In genomic region chr7:134368851-134369533, GRCh38 we compare ENCODE assay signal across 10 cellular contexts. TPM values are rescaled to one million over a fixed set of nuclear protein-coding genes. Genes with fewer than 3 reads are reported as not detected.
A peak's percentile ranks its signal among the peaks of the same experiment; 100 is the strongest.
DNase-seq lines count a peak whose midpoint lies in the region; ATAC-seq, FAIRE-seq and TF ChIP-seq lines count a peak whose summit lies in the region.
"Had no signal": no experiment of that assay in that cellular context is flagged by ENCODE, and none has a peak within 500 bp of the region (broad histone marks: within the 10 kb centered on the region; RNA-seq: fewer than 3 reads in every experiment).

No MANE protein-coding gene starts in this region.

- in situ Hi-C loops in K562 (cut with MboI) (no loop called here), HAP-1 (cut with MboI; ENCODE audit: low sequenced_read_pairs) (no loop called here)

- DNase-seq in A549 (ENCODE audit: low read depth in 1 of 2, low spot score in 1 of 2) = peak; percentile 81 to 97
- peak; percentile 28 for DNase-seq in HS-5 (ENCODE audit: low read depth)
- DNase-seq in K562 (ENCODE audit: extremely low read depth in 1 of 4, low spot score in 3 of 4) = no peak
- DNase-seq in left lung = no peak
- no peak for DNase-seq in HAP-1 (ENCODE audit: low spot score in 2 of 2)
- DNase-seq in activated effector memory CD4-positive, alpha-beta T cell treated with anti-CD3 and anti-CD28 coated beads, Interleukin-2, amount 50 U/mL, for 16 hours = no peak
- DNase-seq in C1 segment of cervical spinal cord (lab: John Stamatoyannopoulos, UW) = no peak
- DNase-seq: OCI-M1 had no signal

- ATAC-seq in A549 (peak; percentile 45 to 81), K562 (no peak), left lung (peak; percentile 81), HG03139 (IDR thresholded peaks at IDR 0.05; ENCODE audit: unreplicated experiment) (no peak)

- peak; percentile 84 for FAIRE-seq in A549 (lab: Jason Lieb, UNC)
- no peak for FAIRE-seq in K562 (lab: Jason Lieb, UNC)

- H3K4me1 ChIP-seq in A549 (peaks cover 62% of the 10 kb centered on the region), K562 (replicated peaks in 1 of 2; ENCODE audit: control insufficient read depth in 2 of 2, insufficient read depth in 2 of 2, low read length in 2 of 2) (0 out of 5 replicates have a peak, but pooled peaks cover 0 to 8% of the 10 kb centered on the region in 2 experiments), left lung (peaks cover 7 to 14% of the 10 kb centered on the region in 2 donors), HAP-1 (no peaks in the 10 kb centered on the region)

- peak overlapping the region; percentile 69 for H3K4me2 ChIP-seq in A549
- no peak overlapping the region for H3K4me2 ChIP-seq in K562 (ENCODE audit: insufficient read depth, low read length)

- no peak overlapping the region for H2AFZ ChIP-seq in K562 (ENCODE audit: low read depth, low read length)

- TF ChIP-seq EP300 in A549 (IDR thresholded peaks at IDR 0.05) = peak; percentile 96 to 97
- TF ChIP-seq EP300 in K562 (IDR thresholded peaks at IDR 0.05; ENCODE audit: low read length) = no peak

- no peak for TF ChIP-seq CTCF in A549 (IDR thresholded peaks at IDR 0.05)
- TF ChIP-seq CTCF in K562 (IDR thresholded peaks at IDR 0.05 in 2 of 3, conservative IDR thresholded peaks at IDR 0.05 in 1 of 3; ENCODE audit: insufficient read depth in 2 of 3, low read depth in 1 of 3, low read length in 3 of 3) = no peak
- no peak for TF ChIP-seq CTCF in left lung (IDR thresholded peaks at IDR 0.05)

- H3K27me3 ChIP-seq in K562 (ENCODE audit: control insufficient read depth in 2 of 2, insufficient read depth in 2 of 2, low read length in 2 of 2) = peaks cover 25 to 28% of the 10 kb centered on the region in 2 experiments
- H3K27me3 ChIP-seq in left lung = no peaks in the 10 kb centered on the region
- H3K27me3 ChIP-seq in HAP-1 (ENCODE audit: low read depth) = peaks cover 5% of the 10 kb centered on the region
- H3K27me3 ChIP-seq: tibial nerve had no signal

- TF ChIP-seq POLR2A in A549 (IDR thresholded peaks at IDR 0.05; ENCODE audit: low read length) (no peak), K562 (conservative IDR thresholded peaks at IDR 0.05) (no peak)

- no peaks in the 10 kb centered on the region for H4K20me1 ChIP-seq in K562 (replicated peaks; ENCODE audit: control insufficient read depth, insufficient read depth, low read length)

- intact Hi-C loops in K562 (cut with micrococcal nuclease) (no loop called here), left lung (cut with DNase I) (no loop called here)

- peak in 1 of 2 experiments; percentile 69; a peak in 4 of 5 replicates for TF ChIP-seq RAD21 in A549 (conservative IDR thresholded peaks at IDR 0.05 in 1 of 2, IDR thresholded peaks at IDR 0.05 in 1 of 2)
- TF ChIP-seq RAD21 in K562 (CRISPR knock-in tag; conservative IDR thresholded peaks at IDR 0.05 in 1 of 2, IDR thresholded peaks at IDR 0.05 in 1 of 2) = no peak

- no peaks in the 10 kb centered on the region for H3K36me3 ChIP-seq in K562 (ENCODE audit: control insufficient read depth, insufficient read depth, low read length)
- H3K36me3 ChIP-seq in left lung = no peaks in the 10 kb centered on the region
- no peaks in the 10 kb centered on the region for H3K36me3 ChIP-seq in HAP-1 (replicated peaks)
- H3K36me3 ChIP-seq: tibial nerve had no signal

- POLR2A ChIA-PET in A549 (lab: Yijun Ruan, JAX) = interaction anchor here (0.7 to 2.2 kb wide), 6 partner anchors 14 to 159 kb away, joined by 3 to 7 read pairs (median 4); partner anchors contain the start of genes AKR1B10 and SLC35B4
- POLR2A ChIA-PET in K562 (lab: Yijun Ruan, JAX) = interaction anchor here (0.6 to 1.0 kb wide), 2 partner anchors 19 to 156 kb away, joined by 3 to 4 read pairs; no protein-coding TSS in a partner anchor

- H3K4me3 ChIP-seq in A549 (no peak overlapping the region), K562 (no peak overlapping the region), left lung (no peak overlapping the region), HAP-1 (no peak overlapping the region)
- H3K4me3 ChIP-seq: tibial nerve had no signal

- H3K9me3 ChIP-seq in A549 (no peaks in the 10 kb centered on the region), K562 (replicated peaks; ENCODE audit: control insufficient read depth, insufficient read depth, low read depth, low read length) (no peaks in the 10 kb centered on the region), left lung (no peaks in the 10 kb centered on the region), HAP-1 (no peaks in the 10 kb centered on the region)
- H3K9me3 ChIP-seq: tibial nerve had no signal

- H3K27ac ChIP-seq in A549 = peak overlapping the region; percentile 89 to 90
- no peak overlapping the region; the same call in 2 of the 3 replicates for H3K27ac ChIP-seq in K562 (ENCODE audit: extremely low read depth, low read depth, low read length)
- H3K27ac ChIP-seq in left lung = peak overlapping the region; percentile 10 to 67

- H3K79me2 ChIP-seq in K562 (ENCODE audit: control insufficient read depth, insufficient read depth, low read length) = no peaks in the 10 kb centered on the region

- CTCF ChIA-PET in A549 (lab: Yijun Ruan, JAX) = interaction anchor here (0.7 to 14.1 kb wide), 16 partner anchors 8 to 228 kb away, joined by 3 to 140 read pairs (median 4); partner anchors contain the start of gene SLC35B4
- CTCF ChIA-PET in K562 (lab: Yijun Ruan, JAX; ENCODE audit: low intra/inter-chr PET ratio) = no interaction called here

- H3K9me1 ChIP-seq in K562 (ENCODE audit: control insufficient read depth, insufficient read depth, low read length) = no peaks in the 10 kb centered on the region

- no peak overlapping the region for H3K9ac ChIP-seq in K562 (ENCODE audit: insufficient read depth in 1 of 2, low read depth in 2 of 2, low read length in 2 of 2)

- no TSS peak for BruUV-seq in K562 (replicated peaks; lab: Mats Ljungman, UMichigan)

- WGBS in A549 (ENCODE audit: missing lambda C conversion rate) = 3% methylated on average over 2 of the region's 2 CpGs
- WGBS in K562 (ENCODE audit: insufficient coverage, low coverage, missing lambda C conversion rate) = 0% methylated on average over 2 of the region's 2 CpGs

TF ChIP-seq in A549, 52 proteins besides CTCF, POLR2A, EP300 and RAD21 (continues in another document):
- TF ChIP-seq FOSL2 (IDR thresholded peaks at IDR 0.05) (peak; percentile 98), FOSL2 (CRISPR knock-in tag; IDR thresholded peaks at IDR 0.05) (peak; percentile 98), HOXB13 (CRISPR knock-in tag; IDR thresholded peaks at IDR 0.05; ENCODE audit: low read depth) (no peak), EHMT2 (IDR thresholded peaks at IDR 0.05; ENCODE audit: low read depth) (no peak), TFCP2L1 (CRISPR knock-in tag; IDR thresholded peaks at IDR 0.05) (no peak), RFX5 (IDR thresholded peaks at IDR 0.05) (no peak), ZFP36 (IDR thresholded peaks at IDR 0.05; ENCODE audit: borderline replicate concordance, partially characterized antibody) (peak; percentile 77), CHD2 (IDR thresholded peaks at IDR 0.05; ENCODE audit: low read length, partially characterized antibody) (no peak), HES2 (IDR thresholded peaks at IDR 0.05) (peak; percentile 92; the same call in 1 of the 2 replicates), KDM5A (IDR thresholded peaks at IDR 0.05) (no peak)

TF ChIP-seq in K562, 482 proteins besides CTCF, POLR2A, EP300 and RAD21:
- peak; percentile 17; the same call in 1 of the 2 replicates for TF ChIP-seq MAFG (tag; conservative IDR thresholded peaks at IDR 0.05)
- no peak for TF ChIP-seq CEBPG (CRISPR knock-in tag; IDR thresholded peaks at IDR 0.05)
- 0 out of 4 replicates have a peak, but pooled peaks of 1 of the 2 experiments have one; percentile 31 for TF ChIP-seq CEBPG (tag; conservative IDR thresholded peaks at IDR 0.05 in 1 of 2, IDR thresholded peaks at IDR 0.05 in 1 of 2)
- TF ChIP-seq ZNF586 (CRISPR knock-in tag; conservative IDR thresholded peaks at IDR 0.05) = no peak
TF ChIP-seq in K562: peak in this region for 2.

RNA-seq across cellular contexts. Expression of gene SLC35B4, which starts 52.3 kb away (rescaled TPM):
- 73.0 and 83.9 TPM in 2 replicates for polyA plus RNA-seq in A549 (2011; rRNA removed)
- 22.5 and 28.4 TPM in 2 replicates for polyA plus RNA-seq in A549 (2012; cell fraction: cytosol; rRNA removed)
- 25.8 and 35.9 TPM in 2 replicates for polyA plus RNA-seq in A549 (2012; cell fraction: nucleus; rRNA removed)
- 29.1 to 36.0 TPM (median 32.8 TPM) in 3 replicates for polyA plus RNA-seq in A549 (2017; fragmentation: RNase III; extraction: RNeasy Plus Mini Kit Qiagen cat#74134 plus additional on column Dnase treatment)
- 112 and 123 TPM in 2 replicates for polyA minus RNA-seq in A549 (2011; rRNA and poly(A)+ RNA removed)
- 36.2 and 46.3 TPM in 2 replicates for total RNA-seq in K562 (2011; cell fraction: chromatin; rRNA removed; ENCODE audit: low replicate concordance)
- 20.3 and 25.4 TPM in 2 replicates for total RNA-seq in K562 (2011; cell fraction: nucleolus; rRNA removed)
- total RNA-seq in K562 (2011; cell fraction: nucleoplasm; rRNA removed) = 36.7 and 64.9 TPM in 2 replicates
- total RNA-seq in K562 (2014; rRNA removed) = 12.1 and 20.9 TPM in 2 replicates
- 17.6 and 20.0 TPM in 2 replicates for total RNA-seq in K562 (2014; rRNA removed; fragmentation: Illumina TruSeq; extraction: Trizol)
- total RNA-seq in K562 (2015; rRNA removed; fragmentation: Illumina TruSeq; extraction: Trizol) = 21.2 and 22.4 TPM in 2 replicates
- 28.0 and 28.2 TPM in 2 replicates for total RNA-seq in K562 (2021)
- 29.9 and 34.9 TPM in 2 replicates for polyA plus RNA-seq in K562 (2011; rRNA removed)
- 22.9 and 25.7 TPM in 2 replicates for polyA plus RNA-seq in K562 (2011; cell fraction: cytosol; rRNA removed)
- 22.4 and 26.3 TPM in 2 replicates for polyA plus RNA-seq in K562 (2011; cell fraction: nucleus; rRNA removed)
- polyA plus RNA-seq in K562 (2012) = 12.9 and 15.5 TPM in 2 replicates
- polyA plus RNA-seq in K562 (2014; fragmentation: Illumina TruSeq; extraction: Trizol) = 18.1 and 20.4 TPM in 2 replicates
- 1 to 10 TPM; 6.1 to 7.0 TPM for polyA plus RNA-seq in K562 (2014; fragmentation: Nextera tagmentation; extraction: Ambion mirVana)
- polyA plus RNA-seq in K562 (2014; rRNA removed) = 10.0 and 20.4 TPM in 2 replicates
- polyA minus RNA-seq in K562 (2011; rRNA and poly(A)+ RNA removed) = 46.0 and 51.7 TPM in 2 replicates
- 21.2 and 31.0 TPM in 2 replicates for polyA minus RNA-seq in K562 (2011; cell fraction: cytosol; rRNA and poly(A)+ RNA removed)
- polyA minus RNA-seq in K562 (2011; cell fraction: nucleus; rRNA and poly(A)+ RNA removed) = 10.8 and 16.6 TPM in 2 replicates
- total RNA-seq in left lung = 10 to 100 TPM; 14.3 to 20.0 TPM

Comparison
In these comparisons a context has a peak if more than half of its experiments do, and no peak if none do; other contexts are left out.
1. ATAC-seq: peak in A549 (2 of 2) and left lung (single experiment); none in K562 (single experiment) and HG03139 (single experiment).
2. DNase-seq: peak in A549 (2 of 2) and HS-5 (single experiment); none in K562 (0 of 4), left lung (0 of 2), HAP-1 (0 of 2), activated effector memory CD4-positive, alpha-beta T cell treated with anti-CD3 and anti-CD28 coated beads, Interleukin-2, amount 50 U/mL, for 16 hours (single experiment) and C1 segment of cervical spinal cord (0 of 14).
3. Of the 35 proteins assayed by ChIP-seq in both K562 and A549: peak only in K562: none; only in A549: CEBPB, CHD4, EP300, JUN, JUNB, MAFK and 4 more; in both: none; in neither: 24; mixed calls (peak in some experiments, not most) for 1.